28 cellular contexts compared by ENCODE assay signal in genomic region chr6:72595812-72596211, GRCh38. TPM values are rescaled to one million over a fixed set of nuclear protein-coding genes. Genes with fewer than 3 reads are reported as not detected.
A peak's percentile ranks its signal among the peaks of the same experiment; 100 is the strongest.
DNase-seq lines count a peak whose midpoint lies in the region; ATAC-seq lines count a peak whose summit lies in the region.
"Had no signal": no experiment of that assay in that cellular context is flagged by ENCODE, and none has a peak within 500 bp of the region (broad histone marks: within the 10 kb centered on the region; RNA-seq: fewer than 3 reads in every experiment).

No MANE protein-coding gene starts in this region.

- no peaks in the 10 kb centered on the region for H3K4me1 ChIP-seq in GM23248 (ENCODE audit: insufficient read depth)
- H3K4me1 ChIP-seq: pancreas, right atrium auricular region, tibial nerve had no signal

- no peak overlapping the region for H3K4me2 ChIP-seq in GM23248 (ENCODE audit: unreplicated experiment)

- no peak overlapping the region for H3K27ac ChIP-seq in GM23248
- H3K27ac ChIP-seq: pancreas, right atrium auricular region, tibial nerve had no signal

- H3K27ac Mint-ChIP-seq in activated naive CD4-positive, alpha-beta T cell treated with anti-CD3 and anti-CD28 coated beads, Interleukin-2, amount 50 U/mL, for 72 hours, result no peak overlapping the region
- H3K27ac Mint-ChIP-seq: activated CD4-positive, alpha-beta memory T cell treated with anti-CD3 and anti-CD28 coated beads, Interleukin-2, amount 10 ng/mL, durations not matched to agents 7 days and 5 days; brain; nephron; stimulated activated naive CD8-positive, alpha-beta T cell treated with anti-CD3 and anti-CD28 coated beads, Interleukin-15, amount 100 ng/mL, for 72 hours; T-cell had no signal

- peak; percentile 54 for ATAC-seq in GM18502 (IDR thresholded peaks at IDR 0.05; ENCODE audit: poor library complexity, unreplicated experiment)
- ATAC-seq in GM19372 (IDR thresholded peaks at IDR 0.05; ENCODE audit: low read depth, unreplicated experiment), result peak; percentile 56
- peak; percentile 79 for ATAC-seq in HG02678 (IDR thresholded peaks at IDR 0.05; ENCODE audit: unreplicated experiment)
- ATAC-seq in HG03457 (IDR thresholded peaks at IDR 0.05; ENCODE audit: unreplicated experiment), result peak; percentile 76
- no peak for ATAC-seq in sciatic nerve
- ATAC-seq in activated naive CD4-positive, alpha-beta T cell treated with anti-CD3 and anti-CD28 coated beads, Interleukin-2, amount 50 U/mL, for 72 hours, result no peak
- ATAC-seq: activated CD4-positive, CD25-positive, alpha-beta regulatory T cell treated with anti-CD3 and anti-CD28 coated beads, Interleukin-2, amount 50 U/mL, for 24 hours; esophagus mucosa; HepG2; left ventricle myocardium superior; pancreas; stimulated activated naive CD8-positive, alpha-beta T cell treated with anti-CD3 and anti-CD28 coated beads, Interleukin-15, amount 100 ng/mL, for 72 hours; T-cell had no signal

- DNase-seq in GM23248 (no peak), sciatic nerve (ENCODE audit: low spot score) (no peak)
- no peak for DNase-seq in stimulated activated naive CD4-positive, alpha-beta T cell treated with Interleukin-2 at 50 U/mL for 16 hours (lab: John Stamatoyannopoulos, UW)
- no peak for DNase-seq in activated naive CD4-positive, alpha-beta T cell treated with anti-CD3 and anti-CD28 coated beads, Interleukin-2, amount 50 U/mL, for 72 hours (ENCODE audit: low spot score in 2 of 2)
- DNase-seq: activated CD4-positive, alpha-beta memory T cell treated with anti-CD3 and anti-CD28 coated beads, Interleukin-2, amount 10 ng/mL, durations not matched to agents 7 days and 5 days; activated effector memory CD4-positive, alpha-beta T cell treated with Interleukin-2 at 50 U/mL for 16 hours; AML-193; effector CD8-positive, alpha-beta T cell; foreskin melanocyte; left ventricle myocardium superior; NCI-H1105; NCI-H2029 treated with DMSO at 0.1 percent for 48 hours; NCI-H446; pancreas; stimulated activated CD4-positive, alpha-beta T cell treated with anti-CD3 and anti-CD28 coated beads, Interleukin-12 subunit alpha, Interleukin-12 subunit beta, amount 100 ng/mL, for 4 hours; stimulated activated naive CD8-positive, alpha-beta T cell treated with anti-CD3 and anti-CD28 coated beads, Interleukin-15, amount 100 ng/mL, for 72 hours; T-cell had no signal

- no peak overlapping the region for H3K9ac ChIP-seq in GM23248

- H2AFZ ChIP-seq in GM23248, result no peak overlapping the region

- H3K9me3 ChIP-seq in GM23248 (ENCODE audit: low read depth), result no peaks in the 10 kb centered on the region
- H3K9me3 ChIP-seq: pancreas, right atrium auricular region, tibial nerve had no signal

- no peaks in the 10 kb centered on the region for H3K36me3 ChIP-seq in GM23248 (ENCODE audit: low read depth)
- H3K36me3 ChIP-seq: pancreas, right atrium auricular region, tibial nerve had no signal

- H3K79me2 ChIP-seq in GM23248 (ENCODE audit: insufficient read depth), result no peaks in the 10 kb centered on the region

- H4K20me1 ChIP-seq in GM23248 (ENCODE audit: insufficient read depth), result no peaks in the 10 kb centered on the region

- no peaks in the 10 kb centered on the region for H3K27me3 ChIP-seq in GM23248 (replicated peaks; ENCODE audit: insufficient read depth)
- H3K27me3 ChIP-seq: right atrium auricular region, tibial nerve had no signal

- no peaks in the 10 kb centered on the region for H3K9me3 Mint-ChIP-seq in activated naive CD4-positive, alpha-beta T cell treated with anti-CD3 and anti-CD28 coated beads, Interleukin-2, amount 50 U/mL, for 72 hours
- H3K9me3 Mint-ChIP-seq: activated CD4-positive, alpha-beta memory T cell treated with anti-CD3 and anti-CD28 coated beads, Interleukin-2, amount 10 ng/mL, durations not matched to agents 7 days and 5 days; brain; nephron; stimulated activated naive CD8-positive, alpha-beta T cell treated with anti-CD3 and anti-CD28 coated beads, Interleukin-15, amount 100 ng/mL, for 72 hours; T-cell had no signal

- in situ Hi-C loops in GM23248 (cut with MboI), result loop anchor here (25.0 kb wide), 1 partner anchor 334 kb away; no protein-coding TSS in a partner anchor

- no peak overlapping the region for H3K4me3 ChIP-seq in GM23248
- H3K4me3 ChIP-seq: pancreas, right atrium auricular region, tibial nerve had no signal

- H3K9me2 ChIP-seq in GM23248 (ENCODE audit: insufficient read depth), result no peaks in the 10 kb centered on the region

- 64 to 71% methylated on average over 3 of the region's 3 CpGs for WGBS in GM23248 (ENCODE audit: low coverage in 1 of 2, low lambda C conversion rate in 2 of 2, missing lambda C conversion rate in 2 of 2), 2 experiments

- no peaks in the 10 kb centered on the region for H3K36me3 Mint-ChIP-seq in activated naive CD4-positive, alpha-beta T cell treated with anti-CD3 and anti-CD28 coated beads, Interleukin-2, amount 50 U/mL, for 72 hours
- H3K36me3 Mint-ChIP-seq: brain, T-cell had no signal

- H3F3A ChIP-seq in GM23248 (ENCODE audit: insufficient read depth), result no peaks in the 10 kb centered on the region

- intact Hi-C loops in sciatic nerve (cut with DNase I), result no loop called here

RNA-seq across cellular contexts. Expression of gene KCNQ5, which starts 26.1 kb away (rescaled TPM):
- 10.8 and 15.8 TPM in 2 replicates for total RNA-seq in GM23248 (2014; rRNA removed; shearing (Covaris generic))
- 4.9 and 5.7 TPM in 2 replicates for polyA plus RNA-seq in GM23248 (2016; fragmentation: Nextera tagmentation; extraction: Ambion mirVana)
- 0.49 TPM for total RNA-seq in sciatic nerve
- total RNA-seq in activated naive CD4-positive, alpha-beta T cell treated with anti-CD3 and anti-CD28 coated beads, Interleukin-2, amount 50 U/mL, for 72 hours, result 1 to 10 TPM; 7.3 to 9.6 TPM
- total RNA-seq: HepG2, left ventricle myocardium superior had no signal

Comparison
In these comparisons a context has a peak if more than half of its experiments do, and no peak if none do; other contexts are left out.
1. ATAC-seq: peak in GM18502 (single experiment), GM19372 (single experiment), HG02678 (single experiment) and HG03457 (single experiment); none in sciatic nerve (single experiment) and activated naive CD4-positive, alpha-beta T cell treated with anti-CD3 and anti-CD28 coated beads, Interleukin-2, amount 50 U/mL, for 72 hours (0 of 2).